In the genomic region with DNA sequence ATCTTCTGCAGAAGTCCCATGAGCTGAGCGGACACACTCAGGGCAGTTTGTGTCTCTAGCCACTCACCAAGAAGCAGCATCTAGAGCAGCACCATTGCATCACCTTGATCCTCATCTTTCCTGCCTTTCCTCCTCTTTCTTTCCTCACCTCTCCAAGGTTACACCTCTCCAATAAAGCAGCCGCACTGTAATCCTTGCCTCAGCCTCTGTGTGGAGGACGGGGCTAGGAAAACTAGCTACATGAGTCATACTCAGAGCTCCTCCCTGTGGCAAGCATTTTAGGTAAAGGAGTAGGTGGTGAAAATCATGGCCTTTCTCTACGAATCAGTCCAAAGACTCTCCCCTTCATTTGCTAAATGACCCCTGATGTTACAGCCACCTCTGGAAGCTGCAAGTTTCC, we compare ENCODE assay signal across 8 cellular contexts.
DNase-seq lines count a peak whose midpoint lies in the region; ATAC-seq, FAIRE-seq and TF ChIP-seq lines count a peak whose summit lies in the region.
"Had no signal": no experiment of that assay in that cellular context is flagged by ENCODE, and none has a peak within 500 bp of the region (broad histone marks: within the 10 kb centered on the region; RNA-seq: fewer than 3 reads in every experiment).

No MANE protein-coding gene starts in this region.

- H3K27me3 ChIP-seq in endothelial cell of umbilical vein (ENCODE audit: control insufficient read depth in 2 of 2, insufficient read depth in 2 of 2, low read length in 2 of 2), result peaks cover 0 to 3% of the 10 kb centered on the region in 2 experiments
- H3K27me3 ChIP-seq in parathyroid adenoma (ENCODE audit: control insufficient read depth, insufficient read depth, low read length), result no peaks in the 10 kb centered on the region

- DNase-seq in GM13977 (ENCODE audit: low spot score), result peak; percentile 31
- peak; percentile 45 for DNase-seq in NCI-H2107 (lab: John Stamatoyannopoulos, UW)
- peak; percentile 16 for DNase-seq in endothelial cell of umbilical vein (ENCODE audit: low read depth, low spot score)
- DNase-seq in dedifferentiated amniotic fluid mesenchymal stem cell (ENCODE audit: extremely low spot score), result no peak

- dilution Hi-C loops in endothelial cell of umbilical vein (cut with MboI; ENCODE audit: extremely low pct_ligation_motif_present, low sequenced_read_pairs), result no loop called here

- TF ChIP-seq CTCF in GM13977 (IDR thresholded peaks at IDR 0.05; ENCODE audit: extremely low read depth, insufficient read depth, missing control alignments) (peak; percentile 49), endothelial cell of umbilical vein (IDR thresholded peaks at IDR 0.05; ENCODE audit: extremely low read depth in 1 of 2, insufficient read depth in 1 of 2, low read depth in 1 of 2, low read length in 2 of 2) (no peak), parathyroid adenoma (IDR thresholded peaks at IDR 0.05) (peak; percentile 5)

- no peak for FAIRE-seq in endothelial cell of umbilical vein (lab: Jason Lieb, UNC)

- CTCF ChIA-PET in endothelial cell of umbilical vein (lab: Charles Lee), result interaction anchor here (0.8 to 1.8 kb wide), 7 partner anchors 9 to 672 kb away, joined by 3 to 12 read pairs (median 5); no protein-coding TSS in a partner anchor

- H3K9ac ChIP-seq in endothelial cell of umbilical vein (replicated peaks; ENCODE audit: extremely low read depth, insufficient read depth, low read length) (no peak overlapping the region), parathyroid adenoma (no peak overlapping the region)

- no peaks in the 10 kb centered on the region for H3K4me1 ChIP-seq in endothelial cell of umbilical vein (ENCODE audit: control insufficient read depth, extremely low read depth, insufficient read depth, low read length)
- no peaks in the 10 kb centered on the region for H3K4me1 ChIP-seq in parathyroid adenoma

- no peaks in the 10 kb centered on the region for H4K20me1 ChIP-seq in endothelial cell of umbilical vein (replicated peaks; ENCODE audit: control insufficient read depth, extremely low read depth, insufficient read depth, low read length)

- no peaks in the 10 kb centered on the region for H3K79me2 ChIP-seq in endothelial cell of umbilical vein (ENCODE audit: control insufficient read depth, insufficient read depth, low read length)
- H3K79me2 ChIP-seq in parathyroid adenoma, result no peaks in the 10 kb centered on the region

- ATAC-seq in GM18498 (IDR thresholded peaks at IDR 0.05; ENCODE audit: unreplicated experiment) (no peak), HG03097 (IDR thresholded peaks at IDR 0.05; ENCODE audit: low FRiP score, unreplicated experiment) (no peak)

- BruUV-seq in endothelial cell of umbilical vein (replicated peaks; lab: Mats Ljungman, UMichigan), result no TSS peak

- no peaks in the 10 kb centered on the region for H3K36me3 ChIP-seq in endothelial cell of umbilical vein (ENCODE audit: control insufficient read depth in 2 of 2, extremely low read depth in 1 of 2, insufficient read depth in 2 of 2, low read length in 2 of 2)
- H3K36me3 ChIP-seq in parathyroid adenoma (ENCODE audit: control insufficient read depth, insufficient read depth, low read length), result no peaks in the 10 kb centered on the region

- in situ Hi-C loops in GM13977 (cut with MboI; ENCODE audit: low pct_unique_long_range_greater_than_20kb, low sequenced_read_pairs, unreplicated experiment), result no loop called here

- POLR2A ChIA-PET in endothelial cell of umbilical vein (lab: Charles Lee), result no interaction called here

- H3K27ac ChIP-seq in endothelial cell of umbilical vein (ENCODE audit: insufficient read depth, low read depth, low read length), result no peak overlapping the region
- no peak overlapping the region for H3K27ac ChIP-seq in parathyroid adenoma
- H3K27ac ChIP-seq: SK-N-MC had no signal

- intact Hi-C loops in endothelial cell of umbilical vein (cut with micrococcal nuclease), result no loop called here

- H3K4me2 ChIP-seq in endothelial cell of umbilical vein (ENCODE audit: insufficient read depth, low read length) (no peak overlapping the region), parathyroid adenoma (ENCODE audit: low read length) (no peak overlapping the region)

- H3K4me3 ChIP-seq in endothelial cell of umbilical vein (replicated peaks in 1 of 3; ENCODE audit: insufficient read depth in 1 of 3, low read depth in 1 of 3, low read length in 3 of 3) (no peak overlapping the region), parathyroid adenoma (ENCODE audit: low read depth, low read length) (no peak overlapping the region)
- H3K4me3 ChIP-seq: SK-N-MC had no signal

- H3K9me1 ChIP-seq in endothelial cell of umbilical vein (replicated peaks; ENCODE audit: control insufficient read depth, extremely low read depth, insufficient read depth, low read length), result no peaks in the 10 kb centered on the region

- H2AFZ ChIP-seq in endothelial cell of umbilical vein (ENCODE audit: low read depth, low read length) (no peak overlapping the region), parathyroid adenoma (no peak overlapping the region)

- no peak for TF ChIP-seq POLR2A in endothelial cell of umbilical vein (IDR thresholded peaks at IDR 0.05; ENCODE audit: low read depth, low read length)

- H3K9me3 ChIP-seq in endothelial cell of umbilical vein (replicated peaks; ENCODE audit: control insufficient read depth, insufficient read depth, low read length), result no peaks in the 10 kb centered on the region
- no peaks in the 10 kb centered on the region for H3K9me3 ChIP-seq in parathyroid adenoma (ENCODE audit: control insufficient read depth, low read length)

TF ChIP-seq in endothelial cell of umbilical vein, 7 proteins besides CTCF, POLR2A, EP300 and RAD21:
- no peak for TF ChIP-seq FOS (IDR thresholded peaks at IDR 0.05; ENCODE audit: borderline replicate concordance, insufficient read depth, low read length)
- TF ChIP-seq, protein P1, sequence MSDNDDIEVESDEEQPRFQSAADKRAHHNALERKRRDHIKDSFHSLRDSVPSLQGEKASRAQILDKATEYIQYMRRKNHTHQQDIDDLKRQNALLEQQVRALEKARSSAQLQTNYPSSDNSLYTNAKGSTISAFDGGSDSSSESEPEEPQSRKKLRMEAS (IDR thresholded peaks at IDR 0.05; ENCODE audit: insufficient read depth, insufficient read length), result no peak
- TF ChIP-seq POLR2AphosphoS5 (IDR thresholded peaks at IDR 0.05; ENCODE audit: insufficient read depth, low read depth, low read length), result no peak
- no peak for TF ChIP-seq JUN (IDR thresholded peaks at IDR 0.05; ENCODE audit: borderline replicate concordance, insufficient read depth, insufficient read length, low read depth)
- TF ChIP-seq MYC (IDR thresholded peaks at IDR 0.05; ENCODE audit: low read depth, low read length), result no peak
- TF ChIP-seq GATA2 (IDR thresholded peaks at IDR 0.05; ENCODE audit: insufficient read depth, insufficient read length, low read depth, low read length), result no peak
- no peak for TF ChIP-seq EZH2 (IDR thresholded peaks at IDR 0.05; ENCODE audit: borderline replicate concordance, low read depth, low read length, severe bottlenecking)

Comparison
In these comparisons a context has a peak if more than half of its experiments do, and no peak if none do; other contexts are left out.
1. CTCF ChIP-seq: peak in GM13977 (single experiment) and parathyroid adenoma (single experiment); none in endothelial cell of umbilical vein (0 of 2).